In genomic region chr5:121500262-121500792, GRCh38 we compare ENCODE assay signal across 16 cellular contexts.
"Had no signal": no experiment of that assay in that cellular context is flagged by ENCODE, and none has a peak within 500 bp of the region (broad histone marks: within the 10 kb centered on the region; RNA-seq: fewer than 3 reads in every experiment).

No MANE protein-coding gene starts in this region.

- DNase-seq: activated B cell treated with CpG ODN at 0.5 μM for 24 hours; activated CD4-positive, alpha-beta memory T cell treated with anti-CD3 and anti-CD28 coated beads for 36 hours; activated CD4-positive, alpha-beta T cell treated with anti-CD3 and anti-CD28 coated beads for 4 hours; activated T-cell treated with anti-CD3 and anti-CD28 coated beads for 4 hours; amygdala; body of pancreas; dermis blood vessel endothelial cell; effector memory CD4-positive, alpha-beta T cell; foreskin keratinocyte; glutamatergic neuron; mesenchymal stem cell; natural killer cell; posterior cingulate gyrus; retina; stimulated activated naive CD4-positive, alpha-beta T cell had no signal

- H3K4me1 ChIP-seq: body of pancreas, foreskin keratinocyte had no signal

- H3K36me3 ChIP-seq: thyroid gland had no signal

- H3K27ac ChIP-seq: body of pancreas, foreskin keratinocyte, thyroid gland had no signal

- H3K9me3 ChIP-seq: body of pancreas, thyroid gland had no signal

- H3K4me3 ChIP-seq: body of pancreas, thyroid gland had no signal

- H3K27me3 ChIP-seq: body of pancreas, foreskin keratinocyte, thyroid gland had no signal

- ATAC-seq: body of pancreas, foreskin keratinocyte, natural killer cell had no signal
